In the genomic region with DNA sequence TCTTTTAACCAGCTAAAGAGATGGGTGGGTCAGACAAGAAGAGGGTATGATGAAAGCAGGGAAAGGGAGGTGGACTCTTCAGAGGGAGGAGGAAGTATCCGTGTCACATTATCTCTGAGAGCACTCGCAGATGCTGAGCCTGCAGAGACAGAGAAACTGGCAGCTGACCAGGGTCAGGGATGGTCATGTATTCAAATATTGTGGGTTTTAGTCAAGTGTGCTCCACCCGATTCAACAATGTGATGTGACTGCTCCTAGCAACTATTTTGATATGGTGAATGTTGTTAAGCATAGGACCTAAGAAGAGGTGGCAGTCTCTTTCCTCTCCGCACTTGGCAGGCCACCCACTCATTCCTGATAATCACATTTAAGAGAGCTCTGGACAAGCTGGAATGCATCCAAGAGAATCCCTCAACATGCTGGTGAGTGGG, we compare ENCODE assay signal across 8 cellular contexts. TPM values are rescaled to one million over a fixed set of nuclear protein-coding genes. Genes with fewer than 3 reads are reported as not detected.
DNase-seq lines count a peak whose midpoint lies in the region; ATAC-seq, FAIRE-seq and TF ChIP-seq lines count a peak whose summit lies in the region.

No MANE protein-coding gene starts in this region.

- peak overlapping the region; percentile 96 to 98 for H3K27ac Mint-ChIP-seq in effector memory CD8-positive, alpha-beta T cell

- H3K4me3 Mint-ChIP-seq in effector memory CD8-positive, alpha-beta T cell: peak overlapping the region; percentile 91 to 96

- H4K20me1 ChIP-seq in osteoblast (ENCODE audit: insufficient read depth, low read length): no peaks in the 10 kb centered on the region

- peak overlapping the region; percentile 76 for H3K4me2 ChIP-seq in osteoblast (ENCODE audit: insufficient read depth, low read length)

- peak; percentile 81 for DNase-seq in AG20443 (ENCODE audit: low spot score)
- peak; percentile 96 for DNase-seq in RCC 7860 (ENCODE audit: low spot score)
- DNase-seq in effector memory CD8-positive, alpha-beta T cell: no peak
- DNase-seq in osteoblast (ENCODE audit: insufficient read length, low spot score, missing footprints): peak; percentile 94
- DNase-seq in KG1 (lab: John Stamatoyannopoulos, UW): no peak

- H3K27ac ChIP-seq in osteoblast (ENCODE audit: low read depth, low read length): peak overlapping the region; percentile 86

- no peaks in the 10 kb centered on the region for H3K9me3 Mint-ChIP-seq in effector memory CD8-positive, alpha-beta T cell

- peak; percentile 78 for FAIRE-seq in RCC 7860 (lab: Jason Lieb, UNC)

- H3K4me1 Mint-ChIP-seq in effector memory CD8-positive, alpha-beta T cell (ENCODE audit: low read depth in 2 of 2): peaks cover 14 to 33% of the 10 kb centered on the region in 2 donors

- no peak overlapping the region for H2AFZ ChIP-seq in osteoblast (ENCODE audit: low read length)

- H3K4me3 ChIP-seq in osteoblast (ENCODE audit: insufficient read depth, low read length): no peak overlapping the region

- no peaks in the 10 kb centered on the region for H3K9me3 ChIP-seq in osteoblast (ENCODE audit: low read depth, low read length)

- peaks cover 15% of the 10 kb centered on the region for H3K36me3 Mint-ChIP-seq in effector memory CD8-positive, alpha-beta T cell (ENCODE audit: insufficient read depth)

- H3K4me1 ChIP-seq in osteoblast (ENCODE audit: insufficient read depth, low read length): peaks cover 60% of the 10 kb centered on the region

- H3K79me2 ChIP-seq in osteoblast (ENCODE audit: insufficient read depth, low read length): peaks cover 31% of the 10 kb centered on the region

- TF ChIP-seq CTCF in osteoblast (IDR thresholded peaks at IDR 0.05; ENCODE audit: extremely low read depth, low read depth, low read length): no peak

- no peaks in the 10 kb centered on the region for H3K36me3 ChIP-seq in osteoblast (ENCODE audit: insufficient read depth, low read length)

- ATAC-seq in GM21576 (IDR thresholded peaks at IDR 0.05; ENCODE audit: unreplicated experiment) (peak; percentile 20), HG02840 (IDR thresholded peaks at IDR 0.05; ENCODE audit: low FRiP score, unreplicated experiment) (no peak), GM19455 (IDR thresholded peaks at IDR 0.05; ENCODE audit: unreplicated experiment) (no peak)
- ATAC-seq in effector memory CD8-positive, alpha-beta T cell (replicated peaks): no peak

- H3K27me3 Mint-ChIP-seq in effector memory CD8-positive, alpha-beta T cell: no peaks in the 10 kb centered on the region

- H3K27me3 ChIP-seq in osteoblast (ENCODE audit: insufficient read depth, low read length): no peaks in the 10 kb centered on the region

RNA-seq across cellular contexts. Expression of a gene that starts 1.3 kb away (rescaled TPM):
- 124 and 136 TPM in 2 replicates for total RNA-seq in osteoblast

RNA-seq across cellular contexts. Expression of a gene that starts 39.6 kb away (rescaled TPM):
- not detected in 2 replicates for total RNA-seq in osteoblast

Comparison
In these comparisons a context has a peak if more than half of its experiments do, and no peak if none do; other contexts are left out.
1. DNase-seq: peak in AG20443 (single experiment), RCC 7860 (single experiment) and osteoblast (single experiment); none in effector memory CD8-positive, alpha-beta T cell (0 of 3) and KG1 (single experiment).